In the genomic region with DNA sequence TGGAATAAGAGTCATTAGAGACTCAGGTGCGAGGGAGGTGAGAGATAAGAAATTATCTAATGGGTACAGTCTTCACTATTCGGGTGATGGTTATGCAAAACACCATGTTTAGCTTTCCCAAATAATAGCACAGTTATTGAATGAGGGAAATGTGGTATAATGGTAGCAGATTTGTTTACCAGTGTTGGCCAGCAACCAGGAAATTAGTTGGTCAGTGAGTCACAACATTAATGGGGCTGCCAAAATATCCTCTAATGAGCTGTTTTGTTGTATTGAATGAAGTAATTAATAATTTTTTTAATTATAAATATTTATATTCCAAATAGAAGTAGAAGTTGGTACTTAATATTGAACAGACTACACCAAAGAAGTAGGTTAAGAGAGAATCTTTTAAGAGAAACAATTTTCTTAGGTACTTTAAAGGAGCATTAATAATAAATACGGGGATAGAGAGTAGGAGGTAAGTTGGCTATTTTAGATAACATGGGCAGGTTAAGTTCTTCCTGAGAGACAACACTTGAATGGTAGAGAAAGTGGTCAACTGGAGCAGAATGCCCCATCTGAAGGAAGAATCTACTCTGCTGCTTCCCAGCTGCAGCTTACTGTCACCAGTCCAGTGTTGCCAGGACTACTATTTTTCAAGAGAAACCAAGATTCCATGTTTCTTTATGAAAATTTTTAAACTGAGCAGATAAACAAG, we compare ENCODE assay signal across 13 cellular contexts.
DNase-seq lines count a peak whose midpoint lies in the region; ATAC-seq and TF ChIP-seq lines count a peak whose summit lies in the region.
"Had no signal": no experiment of that assay in that cellular context is flagged by ENCODE, and none has a peak within 500 bp of the region (broad histone marks: within the 10 kb centered on the region; RNA-seq: fewer than 3 reads in every experiment).

No MANE protein-coding gene starts in this region.

- peak overlapping the region; percentile 10 for H3K4me3 ChIP-seq in GM12875 (ENCODE audit: low read depth, low read length)
- H3K4me3 ChIP-seq in KMS-11 (IDR thresholded peaks at IDR 0.05; ENCODE audit: insufficient read depth, low read depth, low read length): no peak overlapping the region
- H3K4me3 ChIP-seq: HAP-1, prostate gland, tibial artery had no signal

- peak overlapping the region; percentile 14; the same call in 1 of the 2 replicates for H3K27ac ChIP-seq in KMS-11
- H3K27ac ChIP-seq: prostate gland, tibial artery had no signal

- ATAC-seq in GM19455 (IDR thresholded peaks at IDR 0.05; ENCODE audit: unreplicated experiment) (peak; percentile 46), HG02885 (IDR thresholded peaks at IDR 0.05; ENCODE audit: poor library complexity, unreplicated experiment) (peak; percentile 54)

- H4K20me1 ChIP-seq in KMS-11 (ENCODE audit: insufficient read depth): no peaks in the 10 kb centered on the region

- TF ChIP-seq CTCF in GM12875 (IDR thresholded peaks at IDR 0.05; ENCODE audit: borderline replicate concordance, insufficient read depth, low read depth, low read length) (no peak), KMS-11 (conservative IDR thresholded peaks at IDR 0.05; ENCODE audit: low read depth, low read length) (no peak)

- H3K9ac ChIP-seq in KMS-11: no peak overlapping the region

- H3K36me3 ChIP-seq in KMS-11 (ENCODE audit: insufficient read depth): no peaks in the 10 kb centered on the region
- H3K36me3 ChIP-seq: HAP-1, prostate gland, tibial artery had no signal

- no peaks in the 10 kb centered on the region for H3K27me3 ChIP-seq in KMS-11 (ENCODE audit: insufficient read depth, low read depth)
- H3K27me3 ChIP-seq: tibial artery had no signal

- H3K4me2 ChIP-seq in KMS-11: peak overlapping the region; percentile 48

- no peak overlapping the region for H2AFZ ChIP-seq in KMS-11 (ENCODE audit: low read depth)

- H3K4me1 ChIP-seq in KMS-11 (ENCODE audit: low read depth, poor library complexity, severe bottlenecking): peaks cover 33% of the 10 kb centered on the region
- H3K4me1 ChIP-seq: HAP-1, prostate gland had no signal

- no peak for DNase-seq in effector CD4-positive, alpha-beta T cell
- DNase-seq in EL (no peak), mucosa of gallbladder (ENCODE audit: low spot score) (no peak), NCI-H128 (lab: John Stamatoyannopoulos, UW; ENCODE audit: unreplicated experiment) (no peak)
- DNase-seq: activated CD4-positive, alpha-beta T cell treated with anti-CD3 and anti-CD28 coated beads for 48 hours; mesenchymal stem cell; tibial artery had no signal

- H3K79me2 ChIP-seq in KMS-11 (ENCODE audit: insufficient read depth, low read depth): no peaks in the 10 kb centered on the region
